23 cellular contexts compared by ENCODE assay signal in genomic region chr6:154582696-154583095, GRCh38.
A peak's percentile ranks its signal among the peaks of the same experiment; 100 is the strongest.
DNase-seq lines count a peak whose midpoint lies in the region; ATAC-seq, FAIRE-seq and TF ChIP-seq lines count a peak whose summit lies in the region.
"Had no signal": no experiment of that assay in that cellular context is flagged by ENCODE, and none has a peak within 500 bp of the region (broad histone marks: within the 10 kb centered on the region; RNA-seq: fewer than 3 reads in every experiment).

No MANE protein-coding gene starts in this region.

- intact Hi-C loops in HepG2 (cut with micrococcal nuclease; ENCODE audit: unreplicated experiment) = no loop called here
- intact Hi-C loops in right lobe of liver (cut with DNase I) = no loop called here
- intact Hi-C loops in K562 (cut with micrococcal nuclease) = no loop called here
- intact Hi-C loops in kidney (cut with DNase I) = no loop called here

- CTCF ChIA-PET in HepG2 (lab: Yijun Ruan, JAX; ENCODE audit: low intra/inter-chr PET ratio, low total read pairs) (no interaction called here), K562 (lab: Yijun Ruan, JAX; ENCODE audit: low intra/inter-chr PET ratio) (no interaction called here)

- H3K4me3 ChIP-seq in HepG2 (replicated peaks in 1 of 3; ENCODE audit: insufficient read depth in 1 of 3, low read depth in 2 of 3, low read length in 3 of 3) (no peak overlapping the region), right lobe of liver (no peak overlapping the region), K562 (no peak overlapping the region), kidney (ENCODE audit: low read length in 2 of 2) (no peak overlapping the region), small intestine (ENCODE audit: low read depth in 1 of 2, low read length in 2 of 2) (no peak overlapping the region)
- H3K4me3 ChIP-seq: A549, GM23338 had no signal

- BruUV-seq in HepG2 (replicated peaks; lab: Mats Ljungman, UMichigan) = no TSS peak
- BruUV-seq in K562 (replicated peaks; lab: Mats Ljungman, UMichigan) = no TSS peak

- H3K79me2 ChIP-seq in HepG2 (ENCODE audit: insufficient read depth, low read length) = no peaks in the 10 kb centered on the region
- H3K79me2 ChIP-seq in K562 (ENCODE audit: control insufficient read depth, insufficient read depth, low read length) = no peaks in the 10 kb centered on the region

- 0 out of 5 replicates have a peak, but pooled peaks cover 0 to 3% of the 10 kb centered on the region in 2 experiments for H3K27me3 ChIP-seq in HepG2 (ENCODE audit: control insufficient read depth in 1 of 2, insufficient read depth in 2 of 2, low read length in 2 of 2)
- no peaks in the 10 kb centered on the region for H3K27me3 ChIP-seq in right lobe of liver
- no peaks in the 10 kb centered on the region for H3K27me3 ChIP-seq in K562 (ENCODE audit: control insufficient read depth in 2 of 2, insufficient read depth in 2 of 2, low read length in 2 of 2)
- no peaks in the 10 kb centered on the region for H3K27me3 ChIP-seq in small intestine (ENCODE audit: control insufficient read depth in 2 of 2, insufficient read depth in 2 of 2, low read length in 2 of 2)

- no peak for TF ChIP-seq CTCF in HepG2 (CRISPR knock-in tag; IDR thresholded peaks at IDR 0.05)
- no peak for TF ChIP-seq CTCF in right lobe of liver (IDR thresholded peaks at IDR 0.05)
- TF ChIP-seq CTCF in K562 (IDR thresholded peaks at IDR 0.05 in 2 of 3, conservative IDR thresholded peaks at IDR 0.05 in 1 of 3; ENCODE audit: insufficient read depth in 2 of 3, low read depth in 1 of 3, low read length in 3 of 3) = no peak
- no peak for TF ChIP-seq CTCF in kidney (IDR thresholded peaks at IDR 0.05; ENCODE audit: borderline replicate concordance, extremely low read depth, insufficient read depth)

- no peak overlapping the region for H3K4me2 ChIP-seq in HepG2 (ENCODE audit: low read depth, low read length)
- no peak overlapping the region for H3K4me2 ChIP-seq in K562 (ENCODE audit: insufficient read depth, low read length)
- H3K4me2 ChIP-seq: A549, GM23338 had no signal

- H3K27ac ChIP-seq in HepG2 (ENCODE audit: extremely low read length, insufficient read depth, low read length) = no peak overlapping the region
- no peak overlapping the region for H3K27ac ChIP-seq in right lobe of liver
- no peak overlapping the region for H3K27ac ChIP-seq in K562 (ENCODE audit: extremely low read depth, low read depth, low read length)
- H3K27ac ChIP-seq in kidney (ENCODE audit: low read depth in 2 of 2, low read length in 2 of 2) = no peak overlapping the region
- no peak overlapping the region for H3K27ac ChIP-seq in small intestine (ENCODE audit: low read depth in 1 of 2, low read length in 1 of 2)
- H3K27ac ChIP-seq: 22Rv1, A549 had no signal

- DNase-seq in HepG2 (ENCODE audit: low spot score) (no peak), right lobe of liver (no peak), K562 (ENCODE audit: extremely low read depth in 1 of 4, low spot score in 3 of 4) (no peak), kidney (no peak), small intestine (no peak), NCI-H128 (lab: John Stamatoyannopoulos, UW; ENCODE audit: unreplicated experiment) (no peak)
- no peak for DNase-seq in activated CD8-positive, alpha-beta memory T cell treated with anti-CD3 and anti-CD28 coated beads, Interleukin-2, amount 50 U/mL, for 48 hours
- DNase-seq in stimulated activated CD4-positive, alpha-beta T cell treated with anti-CD3 and anti-CD28 coated beads, Interleukin-2, amount 100 ng/mL, for 48 hours = no peak
- DNase-seq: ACHN; AML-193; C1 segment of cervical spinal cord; Calu3; CD4-positive, alpha-beta memory T cell; COR-L47; DMS79 treated with DMSO at 0.1 percent for 48 hours; H9; HFFc6 had no signal

- TF ChIP-seq POLR2A in HepG2 (IDR thresholded peaks at IDR 0.05; ENCODE audit: insufficient read depth in 1 of 2, low read depth in 2 of 2, low read length in 2 of 2) (no peak), right lobe of liver (IDR thresholded peaks at IDR 0.05) (no peak), K562 (conservative IDR thresholded peaks at IDR 0.05) (no peak)

- TF ChIP-seq EP300 in HepG2 (IDR thresholded peaks at IDR 0.05; ENCODE audit: low read depth in 2 of 2, low read length in 2 of 2) (no peak), HepG2 (CRISPR knock-in tag; IDR thresholded peaks at IDR 0.05; ENCODE audit: borderline replicate concordance) (no peak), K562 (IDR thresholded peaks at IDR 0.05; ENCODE audit: low read length) (no peak)

- TF ChIP-seq RAD21 in HepG2 (CRISPR knock-in tag; IDR thresholded peaks at IDR 0.05) = no peak
- TF ChIP-seq RAD21 in K562 (CRISPR knock-in tag; conservative IDR thresholded peaks at IDR 0.05 in 1 of 2, IDR thresholded peaks at IDR 0.05 in 1 of 2) = no peak

- H2AFZ ChIP-seq in HepG2 (ENCODE audit: low read length) (no peak overlapping the region), K562 (ENCODE audit: low read depth, low read length) (no peak overlapping the region)
- H2AFZ ChIP-seq: GM23338 had no signal

- no peak for ATAC-seq in HepG2
- no peak for ATAC-seq in right lobe of liver
- no peak for ATAC-seq in K562
- ATAC-seq: A549, GM23338, HCT116 had no signal

- POLR2A ChIA-PET in HepG2 (lab: Yijun Ruan, JAX) = no interaction called here
- POLR2A ChIA-PET in K562 (lab: Yijun Ruan, JAX) = no interaction called here

- no peaks in the 10 kb centered on the region for H3K9me1 ChIP-seq in K562 (ENCODE audit: control insufficient read depth, insufficient read depth, low read length)

- H3K36me3 ChIP-seq in HepG2 (replicated peaks in 1 of 2; ENCODE audit: control insufficient read depth in 1 of 2, insufficient read depth in 2 of 2, low read length in 2 of 2) (no peaks in the 10 kb centered on the region), right lobe of liver (no peaks in the 10 kb centered on the region), K562 (ENCODE audit: control insufficient read depth, insufficient read depth, low read length) (no peaks in the 10 kb centered on the region), kidney (ENCODE audit: control insufficient read depth in 1 of 2, insufficient read depth in 2 of 2, low read length in 2 of 2) (no peaks in the 10 kb centered on the region), small intestine (ENCODE audit: control insufficient read depth in 2 of 2, insufficient read depth in 2 of 2, low read length in 2 of 2) (no peaks in the 10 kb centered on the region)

- H4K20me1 ChIP-seq in HepG2 (ENCODE audit: insufficient read depth, low read length) = no peaks in the 10 kb centered on the region
- no peaks in the 10 kb centered on the region for H4K20me1 ChIP-seq in K562 (replicated peaks; ENCODE audit: control insufficient read depth, insufficient read depth, low read length)

- no peak overlapping the region for H3K9ac ChIP-seq in HepG2 (ENCODE audit: insufficient read depth, low read depth, low read length)
- H3K9ac ChIP-seq in K562 (ENCODE audit: insufficient read depth in 1 of 2, low read depth in 2 of 2, low read length in 2 of 2) = no peak overlapping the region
- H3K9ac ChIP-seq in kidney (ENCODE audit: low read length in 2 of 2) = no peak overlapping the region

- FAIRE-seq in HepG2 (lab: Jason Lieb, UNC) = no peak
- no peak for FAIRE-seq in K562 (lab: Jason Lieb, UNC)
- FAIRE-seq in kidney (lab: Jason Lieb, UNC) = peak; percentile 3
- FAIRE-seq in small intestine (lab: Jason Lieb, UNC) = peak; percentile 70
- FAIRE-seq: A549, GM12892, GM19239 had no signal

- 9% methylated on average over 1 of the region's 1 CpG for WGBS in HepG2 (ENCODE audit: low lambda C conversion rate)
- WGBS in right lobe of liver (ENCODE audit: insufficient coverage, low coverage, low lambda C conversion rate, missing lambda C conversion rate) = 64% methylated on average over 1 of the region's 1 CpG
- 8% methylated on average over 1 of the region's 1 CpG for WGBS in K562 (ENCODE audit: insufficient coverage, low coverage, missing lambda C conversion rate)
- WGBS in small intestine, 3 donors = 61 to 70% (median 65%) methylated on average over 1 of the region's 1 CpG

- H3K4me1 ChIP-seq in HepG2 (ENCODE audit: insufficient read depth, low read length) (peaks cover 5% of the 10 kb centered on the region), right lobe of liver (no peaks in the 10 kb centered on the region), K562 (replicated peaks in 1 of 2; ENCODE audit: control insufficient read depth in 2 of 2, insufficient read depth in 2 of 2, low read length in 2 of 2) (no peaks in the 10 kb centered on the region), kidney (ENCODE audit: control insufficient read depth in 1 of 2, insufficient read depth in 1 of 2, low read depth in 1 of 2, low read length in 2 of 2) (peaks cover 6 to 11% of the 10 kb centered on the region in 2 donors), small intestine (ENCODE audit: control insufficient read depth in 2 of 2, insufficient read depth in 1 of 2, low read depth in 1 of 2, low read length in 1 of 2) (no peaks in the 10 kb centered on the region)
- H3K4me1 ChIP-seq: A549 had no signal

- in situ Hi-C loops in HepG2 (cut with HindIII; ENCODE audit: extremely low pct_ligation_motif_present, low pct_unique_long_range_greater_than_20kb) (no loop called here), K562 (cut with MboI) (no loop called here)

- H3K9me3 ChIP-seq in HepG2 (ENCODE audit: low read length) (no peaks in the 10 kb centered on the region), right lobe of liver (no peaks in the 10 kb centered on the region), K562 (replicated peaks; ENCODE audit: control insufficient read depth, insufficient read depth, low read depth, low read length) (no peaks in the 10 kb centered on the region), kidney (ENCODE audit: control insufficient read depth in 1 of 2, low read length in 2 of 2) (no peaks in the 10 kb centered on the region), small intestine (ENCODE audit: control insufficient read depth, low read depth) (no peaks in the 10 kb centered on the region)
- H3K9me3 ChIP-seq: A549 had no signal

TF ChIP-seq in HepG2, 621 proteins besides CTCF, POLR2A, EP300 and RAD21:
- TF ChIP-seq ATF7 (IDR thresholded peaks at IDR 0.05) = peak; percentile 80
- TF ChIP-seq ATF7 (CRISPR knock-in tag; IDR thresholded peaks at IDR 0.05) = no peak
- TF ChIP-seq ZNF660 (CRISPR knock-in tag; IDR thresholded peaks at IDR 0.05; ENCODE audit: borderline replicate concordance, low read depth) = no peak

TF ChIP-seq in K562, 482 proteins besides CTCF, POLR2A, EP300 and RAD21 (continues in another document):
- TF ChIP-seq ZNF699 (CRISPR knock-in tag; IDR thresholded peaks at IDR 0.05; ENCODE audit: insufficient replicate concordance) (no peak), ZBTB2 (IDR thresholded peaks at IDR 0.05) (no peak), ZC3H8 (IDR thresholded peaks at IDR 0.05) (no peak)
